17 cellular contexts compared by ENCODE assay signal in the genomic region with DNA sequence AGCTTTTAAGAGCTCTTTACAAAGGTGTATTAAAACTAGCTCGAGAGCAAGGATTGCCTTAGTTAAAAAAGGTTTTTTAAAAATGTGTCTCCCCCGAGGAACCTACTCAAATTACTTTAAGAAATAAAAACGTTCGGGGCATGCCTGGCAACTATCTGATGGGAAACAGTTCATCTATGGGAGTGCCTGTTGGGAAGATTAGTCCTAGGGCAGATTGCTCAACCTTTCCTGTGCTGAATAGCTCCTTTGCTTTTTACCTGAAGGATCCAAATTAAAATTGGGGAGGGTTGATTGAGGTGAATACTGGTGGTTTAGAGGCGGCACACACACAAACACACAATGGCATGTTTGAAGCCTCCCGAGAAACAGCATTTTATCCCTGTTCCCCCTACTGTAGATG.
"Had no signal": no experiment of that assay in that cellular context is flagged by ENCODE, and none has a peak within 500 bp of the region (broad histone marks: within the 10 kb centered on the region; RNA-seq: fewer than 3 reads in every experiment).

No MANE protein-coding gene starts in this region.

- H3K4me3 ChIP-seq: heart right ventricle, right atrium auricular region, spleen, stomach had no signal

- H3K36me3 ChIP-seq: heart right ventricle, right atrium auricular region, spleen, stomach had no signal

- H3K9me3 Mint-ChIP-seq: activated B cell treated with CpG ODN at 0.5 μM for 24 hours; activated CD4-positive, alpha-beta T cell treated with anti-CD3 and anti-CD28 coated beads, Interleukin-2, amount 10 ng/mL, durations not matched to agents 24 days and 14 days; activated T-cell treated with anti-CD3 and anti-CD28 coated beads, Interleukin-2, amount 50 U/mL, for 72 hours; naive B cell had no signal

- H3K27ac Mint-ChIP-seq: activated B cell treated with CpG ODN at 0.5 μM for 24 hours; activated CD4-positive, alpha-beta T cell treated with anti-CD3 and anti-CD28 coated beads, Interleukin-2, amount 10 ng/mL, durations not matched to agents 24 days and 14 days; activated CD8-positive, alpha-beta T cell treated with anti-CD3 and anti-CD28 coated beads, Interleukin-2, amount 10 ng/mL, durations not matched to agents 7 days and 5 days; activated naive CD8-positive, alpha-beta T cell; activated T-cell treated with anti-CD3 and anti-CD28 coated beads, Interleukin-2, amount 50 U/mL, for 72 hours; T-helper 17 cell had no signal

- H3K36me3 Mint-ChIP-seq: activated naive CD8-positive, alpha-beta T cell; brain; naive B cell had no signal

- H3K9me3 ChIP-seq: heart right ventricle, right atrium auricular region, spleen, stomach had no signal

- H3K4me3 Mint-ChIP-seq: activated B cell treated with CpG ODN at 0.5 μM for 24 hours; activated CD4-positive, alpha-beta T cell treated with anti-CD3 and anti-CD28 coated beads, Interleukin-2, amount 10 ng/mL, durations not matched to agents 24 days and 14 days; activated CD8-positive, alpha-beta T cell treated with anti-CD3 and anti-CD28 coated beads, Interleukin-2, amount 10 ng/mL, durations not matched to agents 7 days and 5 days; activated naive CD8-positive, alpha-beta T cell; activated T-cell treated with anti-CD3 and anti-CD28 coated beads, Interleukin-2, amount 50 U/mL, for 72 hours; brain; naive B cell; T-helper 17 cell had no signal

- ATAC-seq: activated CD8-positive, alpha-beta T cell treated with anti-CD3 and anti-CD28 coated beads, Interleukin-2, amount 10 ng/mL, durations not matched to agents 7 days and 5 days; activated T-cell treated with anti-CD3 and anti-CD28 coated beads, Interleukin-2, amount 50 U/mL, for 72 hours; left colon; T-helper 17 cell had no signal

- H3K27me3 Mint-ChIP-seq: activated B cell treated with CpG ODN at 0.5 μM for 24 hours, brain, T-helper 17 cell had no signal

- H3K27me3 ChIP-seq: heart right ventricle, right atrium auricular region, spleen, stomach had no signal

- H3K27ac ChIP-seq: right atrium auricular region had no signal

- DNase-seq: activated B cell treated with CpG ODN at 0.5 μM for 24 hours; activated CD4-positive, alpha-beta T cell treated with anti-CD3 and anti-CD28 coated beads, Interleukin-2, amount 10 ng/mL, durations not matched to agents 24 days and 14 days; activated CD8-positive, alpha-beta memory T cell treated with anti-CD3 and anti-CD28 coated beads, Interleukin-2, amount 50 U/mL, for 4 hours; activated CD8-positive, alpha-beta T cell treated with anti-CD3 and anti-CD28 coated beads, Interleukin-2, amount 10 ng/mL, durations not matched to agents 7 days and 5 days; activated gamma-delta T cell treated with Interleukin-2 at 50 U/mL for 16 hours; activated T-cell treated with anti-CD3 and anti-CD28 coated beads, Interleukin-2, amount 50 U/mL, for 72 hours; cortex of kidney; effector CD8-positive, alpha-beta T cell; left colon; naive B cell; spleen; stomach; T-helper 17 cell had no signal
